8 cellular contexts compared by ENCODE assay signal in the genomic region with DNA sequence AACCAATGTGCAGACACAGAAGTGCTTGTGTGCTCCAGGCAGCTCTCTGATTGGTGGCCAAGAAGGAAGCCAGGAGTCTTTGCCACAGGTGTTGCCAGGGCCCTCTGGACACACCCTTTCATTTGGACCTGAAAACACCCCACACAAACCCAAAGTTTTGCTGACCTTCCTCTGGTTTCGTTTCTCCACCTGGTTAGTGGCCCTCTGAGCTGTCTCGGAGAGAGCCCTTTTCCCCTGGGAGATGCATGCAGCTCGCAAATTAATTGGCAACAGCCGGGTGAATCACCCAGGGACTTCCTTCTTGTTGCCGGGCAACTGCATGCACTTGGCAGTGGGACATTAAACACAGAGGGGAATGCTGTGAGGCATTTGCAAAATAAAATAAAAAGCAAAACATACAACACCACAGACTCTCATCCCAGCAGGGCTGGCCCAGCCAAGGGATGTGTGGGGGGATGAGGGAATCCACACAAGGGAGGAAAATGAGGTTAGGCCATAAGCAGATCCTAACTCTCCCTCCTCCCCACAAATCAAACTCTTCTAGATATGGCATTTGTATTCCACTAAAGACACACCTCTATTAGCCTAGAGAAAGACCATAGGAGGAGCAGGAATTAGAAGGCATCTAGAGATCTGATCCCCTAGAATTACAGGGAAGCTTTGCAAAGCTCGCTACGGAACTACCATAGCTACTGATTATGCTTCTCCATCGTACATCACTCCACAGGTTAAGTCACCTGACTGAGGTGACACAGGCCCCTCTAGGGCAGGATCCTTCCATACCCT.
DNase-seq lines count a peak whose midpoint lies in the region; ATAC-seq and TF ChIP-seq lines count a peak whose summit lies in the region.

No MANE protein-coding gene starts in this region.

- ATAC-seq in GM21529 (IDR thresholded peaks at IDR 0.05; ENCODE audit: unreplicated experiment) (peak; percentile 80), PC-3 (peak; percentile 85), gastrocnemius medialis (no peak)

- peak overlapping the region; percentile 85 for H3K9ac ChIP-seq in PC-3 (ENCODE audit: low read length)

- H3K4me2 ChIP-seq in PC-3 (ENCODE audit: low read length), result peak overlapping the region; percentile 70

- CTCF ChIA-PET in PC-3 (lab: Charles Lee), result interaction anchor here (0.6 to 1.0 kb wide), 5 partner anchors 15 to 287 kb away, joined by 3 to 7 read pairs (median 4); a partner anchor contains a TSS

- no peak for TF ChIP-seq POLR2A in esophagus squamous epithelium (IDR thresholded peaks at IDR 0.05)
- TF ChIP-seq POLR2A in gastrocnemius medialis (IDR thresholded peaks at IDR 0.05), result no peak

- H3K9me3 ChIP-seq in PC-3 (ENCODE audit: low read length) (no peaks in the 10 kb centered on the region), esophagus squamous epithelium (no peaks in the 10 kb centered on the region), gastrocnemius medialis (no peaks in the 10 kb centered on the region)

- peaks cover 56% of the 10 kb centered on the region for H3K4me1 ChIP-seq in PC-3 (ENCODE audit: insufficient read depth, low read length)
- peaks cover 0 to 50% (median 21%) of the 10 kb centered on the region in 3 donors for H3K4me1 ChIP-seq in esophagus squamous epithelium
- H3K4me1 ChIP-seq in gastrocnemius medialis, result peaks cover 0 to 3% of the 10 kb centered on the region in 2 donors

- H3K27ac ChIP-seq in PC-3 (ENCODE audit: low read length) (peak overlapping the region; percentile 96), esophagus squamous epithelium (peak overlapping the region; percentile 3 to 62 (median 48)), gastrocnemius medialis (no peak overlapping the region)

- in situ Hi-C loops in gastrocnemius medialis (cut with MboI; ENCODE audit: low sequenced_read_pairs in 4 of 4), result loop anchor here in 1 of 4 donors (25.0 kb wide), 1 partner anchor 245 kb away; no protein-coding TSS in a partner anchor

- H3K9me2 ChIP-seq in PC-3 (replicated peaks; ENCODE audit: low read length), result no peaks in the 10 kb centered on the region

- DNase-seq in DMS153 (lab: John Stamatoyannopoulos, UW) (peak; percentile 95), HS-5 (ENCODE audit: low read depth) (peak; percentile 93), PC-3 (peak; percentile 100), esophagus squamous epithelium (lab: John Stamatoyannopoulos, UW) (no peak), nucleus accumbens (lab: John Stamatoyannopoulos, UW) (peak in 47 of 56 donors; percentile 7 to 80 (median 45)), gastrocnemius medialis (no peak), T-helper 1 cell (no peak)

- POLR2A ChIA-PET in PC-3 (lab: Charles Lee; ENCODE audit: unreplicated experiment), result interaction anchor here (0.6 to 1.0 kb wide), 6 partner anchors 15 to 596 kb away, joined by 3 to 7 read pairs (median 4); no protein-coding TSS in a partner anchor

- intact Hi-C loops in PC-3 (cut with micrococcal nuclease) (loop anchor here (1.0 to 2.0 kb wide), 3 partner anchors 8 to 137 kb away; no protein-coding TSS in a partner anchor), esophagus squamous epithelium (cut with DNase I) (no loop called here), gastrocnemius medialis (cut with DNase I; ENCODE audit: low total_unique reads) (no loop called here)

- H3F3A ChIP-seq in PC-3 (ENCODE audit: low read length, unreplicated experiment), result no peaks in the 10 kb centered on the region

- 15 to 31% methylated on average over 4 to 5 of the region's 8 CpGs for WGBS in esophagus squamous epithelium, 2 donors

- H3K79me2 ChIP-seq in PC-3 (ENCODE audit: low read length), result peaks cover 43% of the 10 kb centered on the region

- no peaks in the 10 kb centered on the region for H4K20me1 ChIP-seq in PC-3 (ENCODE audit: low read length)

- no TSS peak for BruUV-seq in PC-3 (replicated peaks; lab: Mats Ljungman, UMichigan)

- no peaks in the 10 kb centered on the region for H3K27me3 ChIP-seq in PC-3 (ENCODE audit: low read length)
- H3K27me3 ChIP-seq in esophagus squamous epithelium, result no peaks in the 10 kb centered on the region
- H3K27me3 ChIP-seq in gastrocnemius medialis, result no peaks in the 10 kb centered on the region

- peaks cover 16% of the 10 kb centered on the region for H3K36me3 ChIP-seq in PC-3 (ENCODE audit: low read depth, low read length)
- H3K36me3 ChIP-seq in esophagus squamous epithelium, result peaks cover 0 to 20% (median 0%) of the 10 kb centered on the region in 3 donors
- no peaks in the 10 kb centered on the region for H3K36me3 ChIP-seq in gastrocnemius medialis

- peak overlapping the region; percentile 12 for H3K4me3 ChIP-seq in PC-3 (ENCODE audit: low read length)
- no peak overlapping the region for H3K4me3 ChIP-seq in esophagus squamous epithelium
- no peak overlapping the region for H3K4me3 ChIP-seq in gastrocnemius medialis

- H2AFZ ChIP-seq in PC-3 (ENCODE audit: low read length), result no peak overlapping the region

- no peak for TF ChIP-seq CTCF in PC-3 (conservative IDR thresholded peaks at IDR 0.05; ENCODE audit: low read depth, low read length)
- no peak for TF ChIP-seq CTCF in esophagus squamous epithelium (IDR thresholded peaks at IDR 0.05)
- no peak for TF ChIP-seq CTCF in gastrocnemius medialis (IDR thresholded peaks at IDR 0.05 in 4 of 5, conservative IDR thresholded peaks at IDR 0.05 in 1 of 5)

Comparison
In these comparisons a context has a peak if more than half of its experiments do, and no peak if none do; other contexts are left out.
1. DNase-seq: peak in DMS153 (single experiment), HS-5 (single experiment), PC-3 (single experiment) and nucleus accumbens (47 of 56); none in esophagus squamous epithelium (single experiment), gastrocnemius medialis (0 of 2) and T-helper 1 cell (0 of 5).
2. ATAC-seq: peak in GM21529 (single experiment) and PC-3 (single experiment); none in gastrocnemius medialis (0 of 2).
3. H3K27ac ChIP-seq: peak in PC-3 (single experiment) and esophagus squamous epithelium (4 of 4); none in gastrocnemius medialis (0 of 4).